1 cellular context compared by ENCODE assay signal in the genomic region with DNA sequence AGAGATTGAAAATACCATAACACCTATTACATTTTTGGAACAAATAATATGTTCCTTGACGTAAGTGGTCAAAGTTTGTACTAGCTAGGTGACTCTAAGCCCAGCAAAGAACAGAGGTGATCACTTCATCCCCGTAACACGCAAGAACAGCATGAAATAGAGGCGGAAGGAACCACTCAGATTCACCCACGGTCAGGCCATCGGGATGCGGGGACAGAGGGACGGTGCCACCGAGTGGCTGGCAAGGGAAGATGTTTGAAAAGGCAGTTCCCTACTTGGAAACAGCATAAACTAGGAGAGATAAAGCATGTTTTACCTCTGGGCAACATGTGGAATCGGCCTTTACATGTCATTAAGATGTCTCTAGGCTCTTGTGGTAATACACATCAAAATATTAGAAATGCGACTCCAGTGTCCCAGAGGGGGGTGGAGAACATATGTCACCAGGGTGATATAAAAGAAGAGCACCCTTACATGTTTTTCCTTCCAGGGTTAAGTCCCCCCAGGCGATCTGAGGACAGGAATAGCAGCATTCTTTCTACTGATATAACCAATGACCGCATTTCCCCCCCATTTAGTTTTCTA.
TF ChIP-seq lines count a peak whose summit lies in the region.

No MANE protein-coding gene starts in this region.

TF ChIP-seq in H1, 55 proteins besides CTCF, POLR2A, EP300 and RAD21:
- TF ChIP-seq TAF7 (optimal IDR thresholded peaks at IDR 0.05; ENCODE audit: borderline replicate concordance, low read depth, low read length) = no peak
- TF ChIP-seq POU5F1 (IDR thresholded peaks at IDR 0.05; ENCODE audit: low read depth, low read length) = no peak
- TF ChIP-seq, protein P1, sequence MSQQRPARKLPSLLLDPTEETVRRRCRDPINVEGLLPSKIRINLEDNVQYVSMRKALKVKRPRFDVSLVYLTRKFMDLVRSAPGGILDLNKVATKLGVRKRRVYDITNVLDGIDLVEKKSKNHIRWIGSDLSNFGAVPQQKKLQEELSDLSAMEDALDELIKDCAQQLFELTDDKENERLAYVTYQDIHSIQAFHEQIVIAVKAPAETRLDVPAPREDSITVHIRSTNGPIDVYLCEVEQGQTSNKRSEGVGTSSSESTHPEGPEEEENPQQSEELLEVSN (IDR thresholded peaks at IDR 0.05) = no peak
- no peak for TF ChIP-seq KDM1A (IDR thresholded peaks at IDR 0.05; ENCODE audit: borderline replicate concordance, low read length)
- no peak for TF ChIP-seq POLR2AphosphoS5 (IDR thresholded peaks at IDR 0.05; ENCODE audit: low read depth, low read length)
- no peak for TF ChIP-seq TEAD4 (IDR thresholded peaks at IDR 0.05; ENCODE audit: low read depth, low read length)
